ENCODE assay signal across 9 cellular contexts in genomic region chr7:142482899-142483658, GRCh38.
DNase-seq lines count a peak whose midpoint lies in the region; ATAC-seq, FAIRE-seq and TF ChIP-seq lines count a peak whose summit lies in the region.
"Had no signal": no experiment of that assay in that cellular context is flagged by ENCODE, and none has a peak within 500 bp of the region (broad histone marks: within the 10 kb centered on the region; RNA-seq: fewer than 3 reads in every experiment).

No MANE protein-coding gene starts in this region.

- no peaks in the 10 kb centered on the region for H3K9me3 ChIP-seq in PC-9 (ENCODE audit: insufficient read depth, low read depth)
- no peaks in the 10 kb centered on the region for H3K9me3 ChIP-seq in small intestine (ENCODE audit: control insufficient read depth, low read depth)

- BruUV-seq in PC-9 (replicated peaks; lab: Mats Ljungman, UMichigan), result no TSS peak

- H3K4me3 ChIP-seq in PC-9 (no peak overlapping the region), small intestine (ENCODE audit: low read depth in 1 of 2, low read length in 2 of 2) (no peak overlapping the region)
- H3K4me3 ChIP-seq: skin epidermis had no signal

- in situ Hi-C loops in ACHN (cut with HindIII; ENCODE audit: low pct_ligation_motif_present, low pct_unique_long_range_greater_than_20kb, low sequenced_read_pairs), result no loop called here

- intact Hi-C loops in PC-9 (cut with micrococcal nuclease; ENCODE audit: unreplicated experiment), result loop anchor here (1.0 to 10.0 kb wide), 5 partner anchors 24 to 732 kb away; no protein-coding TSS in a partner anchor

- H3K9me2 ChIP-seq in PC-9 (ENCODE audit: insufficient read depth), result no peaks in the 10 kb centered on the region

- H4K20me1 ChIP-seq in PC-9 (ENCODE audit: insufficient read depth), result no peaks in the 10 kb centered on the region

- H2AFZ ChIP-seq in PC-9, result no peak overlapping the region

- peaks cover 14% of the 10 kb centered on the region for H3K4me1 ChIP-seq in PC-9 (replicated peaks; ENCODE audit: insufficient read depth)
- H3K4me1 ChIP-seq in small intestine (ENCODE audit: control insufficient read depth in 2 of 2, insufficient read depth in 1 of 2, low read depth in 1 of 2, low read length in 1 of 2), result no peaks in the 10 kb centered on the region

- WGBS in small intestine, 3 donors, result 50 to 59% (median 57%) methylated on average over 9 of the region's 9 CpGs

- DNase-seq in ACHN (peak; percentile 65), PC-9 (peak; percentile 44 to 45), glomerular visceral epithelial cell (ENCODE audit: extremely low spot score) (peak; percentile 31), small intestine (peak; percentile 51), retina (no peak)
- peak; percentile 49 for DNase-seq in activated effector memory CD4-positive, alpha-beta T cell treated with Interleukin-2 at 50 U/mL for 16 hours

- H3K27me3 ChIP-seq in PC-9 (ENCODE audit: insufficient read depth, low read depth), result no peaks in the 10 kb centered on the region
- no peaks in the 10 kb centered on the region for H3K27me3 ChIP-seq in small intestine (ENCODE audit: control insufficient read depth in 2 of 2, insufficient read depth in 2 of 2, low read length in 2 of 2)

- CTCF ChIA-PET in PC-9 (lab: Charles Lee), result interaction anchor here (0.6 to 3.6 kb wide), 12 partner anchors 13 to 177 kb away, joined by 3 to 25 read pairs (median 4); no protein-coding TSS in a partner anchor

- peaks cover 4% of the 10 kb centered on the region; the same call in 1 of the 2 replicates for H3F3A ChIP-seq in PC-9 (ENCODE audit: insufficient read depth, low read depth)

- peak; percentile 81 for TF ChIP-seq CTCF in GM12872 (IDR thresholded peaks at IDR 0.05; ENCODE audit: insufficient read depth, low read depth, low read length)
- peak; percentile 88 for TF ChIP-seq CTCF in PC-9 (conservative IDR thresholded peaks at IDR 0.05)

- no peak overlapping the region for H3K4me2 ChIP-seq in PC-9

- H3K27ac ChIP-seq in PC-9, result no peak overlapping the region
- no peak overlapping the region for H3K27ac ChIP-seq in small intestine (ENCODE audit: low read depth in 1 of 2, low read length in 1 of 2)

- H3K36me3 ChIP-seq in PC-9 (ENCODE audit: low read depth) (no peaks in the 10 kb centered on the region), small intestine (ENCODE audit: control insufficient read depth in 2 of 2, insufficient read depth in 2 of 2, low read length in 2 of 2) (no peaks in the 10 kb centered on the region)

- FAIRE-seq in small intestine (lab: Jason Lieb, UNC), result no peak

- ATAC-seq in HG02884 (IDR thresholded peaks at IDR 0.05; ENCODE audit: unreplicated experiment), result peak; percentile 50

- POLR2A ChIA-PET in PC-9 (lab: Charles Lee; ENCODE audit: unreplicated experiment), result no interaction called here

- H3K79me2 ChIP-seq in PC-9 (ENCODE audit: low read depth), result no peaks in the 10 kb centered on the region
